1 cellular context compared by ENCODE assay signal in genomic region chr9:33393986-33394385, GRCh38.
A peak's percentile ranks its signal among the peaks of the same experiment; 100 is the strongest.
TF ChIP-seq lines count a peak whose summit lies in the region.
"Not testable (repeated sequence)": the region's sequence is repeated elsewhere in the genome, so short reads cannot be mapped to it uniquely, and the experiment has no call there.

No MANE protein-coding gene starts in this region.

TF ChIP-seq in HepG2, 621 proteins besides CTCF, POLR2A, EP300 and RAD21:
- TF ChIP-seq ZNF687 (CRISPR knock-in tag; IDR thresholded peaks at IDR 0.05) = peak; percentile 4; the same call in 1 of the 2 replicates
- peak; percentile 69; the same call in 1 of the 2 replicates for TF ChIP-seq ZNF329 (CRISPR knock-in tag; IDR thresholded peaks at IDR 0.05; ENCODE audit: low read depth)
- TF ChIP-seq LCORL (IDR thresholded peaks at IDR 0.05) = not testable (repeated sequence)
- TF ChIP-seq LCORL (CRISPR knock-in tag; IDR thresholded peaks at IDR 0.05) = peak; percentile 7; the same call in 1 of the 2 replicates
